ENCODE assay signal across 35 cellular contexts in the genomic region with DNA sequence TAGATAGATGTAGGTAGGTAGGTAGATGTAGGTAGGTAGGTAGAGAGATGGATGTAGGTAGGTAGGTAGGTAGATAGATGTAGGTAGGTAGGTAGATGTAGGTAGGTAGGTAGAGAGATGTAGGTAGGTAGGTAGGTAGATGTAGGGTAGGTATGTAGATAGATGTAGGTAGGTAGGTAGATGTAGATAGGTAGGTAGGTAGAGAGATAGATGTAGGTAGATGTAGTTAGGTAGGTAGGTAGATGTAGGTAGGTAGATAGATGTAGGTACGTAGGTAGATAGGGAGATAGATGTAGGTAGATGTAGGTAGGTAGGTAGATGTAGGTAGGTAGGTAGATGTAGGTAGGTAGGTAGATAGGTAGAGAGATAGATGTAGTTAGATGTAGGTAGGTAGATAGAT.
"Had no signal": no experiment of that assay in that cellular context is flagged by ENCODE, and none has a peak within 500 bp of the region (broad histone marks: within the 10 kb centered on the region; RNA-seq: fewer than 3 reads in every experiment).

No MANE protein-coding gene starts in this region.

- H3K27ac ChIP-seq: cardiac muscle cell, colonic mucosa, epithelial cell of prostate, esophagus squamous epithelium, left lung, lower lobe of right lung, parathyroid adenoma, psoas muscle, tibial nerve, WERI-Rb-1 had no signal

- H3K4me3 ChIP-seq: cardiac muscle cell, colonic mucosa, esophagus squamous epithelium, left lung, lower lobe of right lung, mucosa of descending colon, psoas muscle, smooth muscle cell, tibial nerve had no signal

- H3K27ac Mint-ChIP-seq: activated CD4-positive, alpha-beta memory T cell treated with anti-CD3 and anti-CD28 coated beads for 36 hours; activated CD4-positive, alpha-beta T cell treated with anti-CD3 and anti-CD28 coated beads, Interleukin-2, amount 10 ng/mL, durations not matched to agents 24 days and 14 days; activated naive CD4-positive, alpha-beta T cell treated with anti-CD3 and anti-CD28 coated beads, Interleukin-2, amount 50 U/mL, for 72 hours had no signal

- H3K27me3 Mint-ChIP-seq: activated CD4-positive, alpha-beta memory T cell treated with anti-CD3 and anti-CD28 coated beads for 36 hours; activated CD4-positive, alpha-beta T cell treated with anti-CD3 and anti-CD28 coated beads, Interleukin-2, amount 10 ng/mL, durations not matched to agents 24 days and 14 days; brain had no signal

- H3K4me1 ChIP-seq: colonic mucosa, psoas muscle had no signal

- H3K36me3 ChIP-seq: cardiac muscle cell had no signal

- DNase-seq: activated CD4-positive, alpha-beta memory T cell treated with anti-CD3 and anti-CD28 coated beads for 36 hours; activated CD4-positive, alpha-beta T cell treated with anti-CD3 and anti-CD28 coated beads, Interleukin-2, amount 10 ng/mL, durations not matched to agents 24 days and 14 days; activated CD4-positive, CD25-positive, alpha-beta regulatory T cell treated with anti-CD3 and anti-CD28 coated beads, Interleukin-2, amount 50 U/mL, for 72 hours; activated CD8-positive, alpha-beta memory T cell treated with anti-CD3 and anti-CD28 coated beads, Interleukin-2, amount 50 U/mL, for 48 hours; activated naive CD4-positive, alpha-beta T cell; activated T-cell treated with anti-CD3 and anti-CD28 coated beads, Interleukin-2, amount 50 U/mL, for 4 hours; anterior cingulate cortex; cerebellar nuclear complex; colonic mucosa; effector CD8-positive, alpha-beta T cell; esophagus squamous epithelium; foreskin melanocyte; glutamatergic neuron; left lung; lower lobe of right lung; mucosa of descending colon; nucleus accumbens; psoas muscle; stimulated activated CD4-positive, alpha-beta T cell treated with anti-CD3 and anti-CD28 coated beads, Interleukin-1b, Interleukin-23, amount 100 ng/mL, for 48 hours; stimulated activated CD4-positive, alpha-beta T cell treated with anti-CD3 and anti-CD28 coated beads, Interleukin-4, amount 100 ng/mL, for 4 hours; stimulated activated CD8-positive, alpha-beta memory T cell treated with anti-CD3 and anti-CD28 coated beads, Interleukin-4, amount 100 ng/mL, for 48 hours; stimulated activated naive CD4-positive, alpha-beta T cell; T-helper 1 cell; T1000; WERI-Rb-1 had no signal

- ATAC-seq: activated naive CD4-positive, alpha-beta T cell treated with anti-CD3 and anti-CD28 coated beads, Interleukin-2, amount 50 U/mL, for 72 hours; activated T-cell treated with anti-CD3 and anti-CD28 coated beads, Interleukin-2, amount 50 U/mL, for 4 hours; left lung; lower lobe of right lung; mucosa of descending colon; psoas muscle had no signal

- H3K9me3 ChIP-seq: colonic mucosa, esophagus squamous epithelium, left lung, lower lobe of right lung, mucosa of descending colon, psoas muscle, tibial nerve had no signal

- H3K4me3 Mint-ChIP-seq: activated CD4-positive, alpha-beta memory T cell treated with anti-CD3 and anti-CD28 coated beads for 36 hours; activated CD4-positive, alpha-beta T cell treated with anti-CD3 and anti-CD28 coated beads, Interleukin-2, amount 10 ng/mL, durations not matched to agents 24 days and 14 days; activated T-cell treated with anti-CD3 and anti-CD28 coated beads, Interleukin-2, amount 50 U/mL, for 4 hours; neural crest cell had no signal

- H3K9me3 Mint-ChIP-seq: activated CD4-positive, alpha-beta memory T cell treated with anti-CD3 and anti-CD28 coated beads for 36 hours; activated CD4-positive, alpha-beta T cell treated with anti-CD3 and anti-CD28 coated beads, Interleukin-2, amount 10 ng/mL, durations not matched to agents 24 days and 14 days; activated naive CD4-positive, alpha-beta T cell treated with anti-CD3 and anti-CD28 coated beads, Interleukin-2, amount 50 U/mL, for 72 hours; activated T-cell treated with anti-CD3 and anti-CD28 coated beads, Interleukin-2, amount 50 U/mL, for 4 hours; brain had no signal

- H3K27me3 ChIP-seq: cardiac muscle cell, colonic mucosa, esophagus squamous epithelium, left lung, tibial nerve had no signal

- FAIRE-seq: endometrium, islet of Langerhans had no signal
